In the genomic region with DNA sequence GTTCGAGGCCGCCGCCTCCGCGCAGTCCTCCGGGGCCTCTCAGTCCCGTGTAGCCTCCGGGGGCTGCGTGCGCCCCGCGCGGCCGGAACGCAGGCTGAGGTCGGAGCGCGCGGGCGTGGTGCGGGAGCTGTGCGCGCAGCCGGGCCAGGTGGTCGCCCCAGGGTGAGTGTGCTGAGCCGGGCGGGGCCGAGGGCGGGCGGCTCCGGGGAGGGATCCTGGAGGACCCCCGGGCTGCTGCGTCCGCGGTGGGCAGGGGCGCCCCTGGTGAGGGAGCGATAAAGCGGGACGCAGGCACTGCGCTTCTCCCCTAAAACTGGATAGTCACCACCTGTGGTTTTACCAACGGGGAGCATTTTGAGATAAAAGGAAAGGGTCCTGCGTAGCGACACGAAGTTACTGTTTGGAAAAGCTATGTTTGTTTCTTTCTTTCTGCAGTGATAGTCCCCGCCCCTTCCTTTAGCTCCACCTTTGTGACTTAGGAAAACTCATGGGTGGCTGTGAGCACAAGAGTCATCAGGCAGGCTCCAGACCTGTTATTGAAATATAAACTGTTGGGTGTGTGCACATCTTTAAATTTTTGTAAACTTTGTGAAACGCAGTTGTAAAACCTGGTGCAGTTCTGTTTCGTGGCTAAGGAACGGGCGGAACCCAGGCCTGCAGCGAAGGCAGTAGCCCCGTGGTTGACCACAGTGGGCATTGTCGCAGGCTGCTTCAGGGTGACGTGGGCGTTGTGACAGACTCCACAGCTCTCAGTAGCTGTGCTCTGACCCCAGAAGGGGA, we compare ENCODE assay signal across 1 cellular context.
TF ChIP-seq lines count a peak whose summit lies in the region.

No MANE protein-coding gene starts in this region.

TF ChIP-seq in H1, 55 proteins besides CTCF, POLR2A, EP300 and RAD21:
- TF ChIP-seq SIX5 (IDR thresholded peaks at IDR 0.05; ENCODE audit: low read depth, low read length), result no peak
- TF ChIP-seq TEAD4 (IDR thresholded peaks at IDR 0.05; ENCODE audit: low read depth, low read length), result 0 out of 2 replicates have a peak, but pooled peaks have one; percentile 45
- TF ChIP-seq TAF7 (optimal IDR thresholded peaks at IDR 0.05; ENCODE audit: borderline replicate concordance, low read depth, low read length), result no peak
- TF ChIP-seq RFX5 (IDR thresholded peaks at IDR 0.05; ENCODE audit: borderline replicate concordance, low read depth, low read length), result no peak
- 0 out of 2 replicates have a peak, but pooled peaks have one; percentile 37 for TF ChIP-seq PHF8 (conservative IDR thresholded peaks at IDR 0.05; ENCODE audit: low read depth, low read length)
- TF ChIP-seq FOSL1 (IDR thresholded peaks at IDR 0.05; ENCODE audit: insufficient read depth, low read depth, low read length), result no peak
- no peak for TF ChIP-seq TCF12 (IDR thresholded peaks at IDR 0.05; ENCODE audit: low read depth, low read length)
